Comparison of ENCODE assay signal across 16 cellular contexts in genomic region chr20:47558699-47559098, GRCh38. TPM values are rescaled to one million over a fixed set of nuclear protein-coding genes. Genes with fewer than 3 reads are reported as not detected.
DNase-seq lines count a peak whose midpoint lies in the region; ATAC-seq and TF ChIP-seq lines count a peak whose summit lies in the region.
"Had no signal": no experiment of that assay in that cellular context is flagged by ENCODE, and none has a peak within 500 bp of the region (broad histone marks: within the 10 kb centered on the region; RNA-seq: fewer than 3 reads in every experiment).

No MANE protein-coding gene starts in this region.

- TF ChIP-seq CTCF in fibroblast of the aortic adventitia (IDR thresholded peaks at IDR 0.05; ENCODE audit: insufficient read depth, low read length) (no peak), stomach (IDR thresholded peaks at IDR 0.05) (no peak), progenitor cell of endocrine pancreas (IDR thresholded peaks at IDR 0.05; ENCODE audit: unreplicated experiment) (no peak)

- H3K4me3 Mint-ChIP-seq in progenitor cell of endocrine pancreas (ENCODE audit: low read depth), result no peak overlapping the region
- H3K4me3 Mint-ChIP-seq: activated CD4-positive, alpha-beta memory T cell treated with anti-CD3 and anti-CD28 coated beads, Interleukin-2, amount 10 ng/mL, durations not matched to agents 7 days and 5 days had no signal

- peaks cover 6% of the 10 kb centered on the region for H3K36me3 Mint-ChIP-seq in progenitor cell of endocrine pancreas (ENCODE audit: insufficient read depth)

- 73 to 87% (median 82%) methylated on average over 2 of the region's 2 CpGs for WGBS in stomach, 5 donors

- H3K27ac ChIP-seq in Karpas-422 (ENCODE audit: low read length) (peak overlapping the region; percentile 66), stomach (peak overlapping the region in 4 of 5 donors; percentile 26 to 49 (median 42))
- H3K27ac ChIP-seq: brain microvascular endothelial cell, C4-2B, foreskin keratinocyte, parathyroid adenoma had no signal

- H4K20me1 ChIP-seq in Karpas-422 (ENCODE audit: insufficient read depth, low read depth, low read length), result no peaks in the 10 kb centered on the region

- DNase-seq in EH (ENCODE audit: low read depth) (peak; percentile 78), Karpas-422 (no peak), fibroblast of the aortic adventitia (ENCODE audit: low read depth) (peak; percentile 48), stomach (no peak), progenitor cell of endocrine pancreas (ENCODE audit: low spot score, unreplicated experiment) (no peak), H7 (no peak)
- DNase-seq: activated CD4-positive, alpha-beta memory T cell treated with anti-CD3 and anti-CD28 coated beads, Interleukin-2, amount 10 ng/mL, durations not matched to agents 7 days and 5 days; activated effector memory CD4-positive, alpha-beta T cell treated with anti-CD3 and anti-CD28 coated beads, Interleukin-2, amount 50 U/mL, for 16 hours; brain microvascular endothelial cell; EL; foreskin keratinocyte; NCI-H774; T1000 had no signal

- no peak for TF ChIP-seq EP300 in stomach (IDR thresholded peaks at IDR 0.05)

- no peak overlapping the region for H2AFZ ChIP-seq in Karpas-422 (ENCODE audit: low read length)
- H2AFZ ChIP-seq: parathyroid adenoma had no signal

- peaks cover 3% of the 10 kb centered on the region for H3K9me3 Mint-ChIP-seq in progenitor cell of endocrine pancreas (ENCODE audit: low read depth)
- H3K9me3 Mint-ChIP-seq: activated CD4-positive, alpha-beta memory T cell treated with anti-CD3 and anti-CD28 coated beads, Interleukin-2, amount 10 ng/mL, durations not matched to agents 7 days and 5 days had no signal

- peaks cover 87% of the 10 kb centered on the region for H3K79me2 ChIP-seq in Karpas-422 (ENCODE audit: low read length)

- H3K4me3 ChIP-seq in Karpas-422 (ENCODE audit: low read length) (no peak overlapping the region), fibroblast of the aortic adventitia (ENCODE audit: low read depth, low read length) (no peak overlapping the region), stomach (no peak overlapping the region), H7 (ENCODE audit: insufficient read depth, low read depth, low read length) (no peak overlapping the region)

- H3K36me3 ChIP-seq in Karpas-422 (ENCODE audit: insufficient read depth, low read length) (no peaks in the 10 kb centered on the region), stomach (no peaks in the 10 kb centered on the region), H7 (replicated peaks; ENCODE audit: control insufficient read depth, insufficient read depth, low read length) (no peaks in the 10 kb centered on the region)
- H3K36me3 ChIP-seq: brain microvascular endothelial cell had no signal

- peaks cover 8% of the 10 kb centered on the region for H3K4me1 Mint-ChIP-seq in progenitor cell of endocrine pancreas (ENCODE audit: low read depth)

- peak overlapping the region; percentile 15 for H3K4me2 ChIP-seq in Karpas-422 (ENCODE audit: low read depth, low read length, poor library complexity, severe bottlenecking)

- H3K27ac Mint-ChIP-seq in progenitor cell of endocrine pancreas, result no peak overlapping the region
- H3K27ac Mint-ChIP-seq: activated CD4-positive, alpha-beta memory T cell treated with anti-CD3 and anti-CD28 coated beads, Interleukin-2, amount 10 ng/mL, durations not matched to agents 7 days and 5 days had no signal

- H3K27me3 ChIP-seq in Karpas-422 (ENCODE audit: low read length) (no peaks in the 10 kb centered on the region), stomach (no peaks in the 10 kb centered on the region), H7 (ENCODE audit: control insufficient read depth, insufficient read depth, low read length) (no peaks in the 10 kb centered on the region)
- H3K27me3 ChIP-seq: brain microvascular endothelial cell, foreskin keratinocyte had no signal

- 0 out of 2 replicates have a peak overlapping the region, but pooled peaks have one; percentile 34 for H3K9ac ChIP-seq in Karpas-422 (ENCODE audit: low read length)
- H3K9ac ChIP-seq: parathyroid adenoma had no signal

- peaks cover 83% of the 10 kb centered on the region for H3K4me1 ChIP-seq in Karpas-422 (ENCODE audit: low read length)
- peaks cover 13 to 57% (median 33%) of the 10 kb centered on the region in 4 donors for H3K4me1 ChIP-seq in stomach

- no peaks in the 10 kb centered on the region for H3K9me2 ChIP-seq in Karpas-422 (replicated peaks; ENCODE audit: insufficient read depth, low read length)

- TF ChIP-seq POLR2A in stomach (IDR thresholded peaks at IDR 0.05), result no peak

- H3K9me3 ChIP-seq in Karpas-422 (ENCODE audit: low read length), result no peaks in the 10 kb centered on the region
- no peaks in the 10 kb centered on the region for H3K9me3 ChIP-seq in stomach

- no peak for ATAC-seq in GM18867 (IDR thresholded peaks at IDR 0.05; ENCODE audit: unreplicated experiment)
- ATAC-seq: foreskin keratinocyte had no signal

- intact Hi-C loops in stomach (cut with DNase I; ENCODE audit: low total_unique reads), result no loop called here

- H3K27me3 Mint-ChIP-seq in progenitor cell of endocrine pancreas, result no peaks in the 10 kb centered on the region
- H3K27me3 Mint-ChIP-seq: activated CD4-positive, alpha-beta memory T cell treated with anti-CD3 and anti-CD28 coated beads, Interleukin-2, amount 10 ng/mL, durations not matched to agents 7 days and 5 days had no signal

RNA-seq across cellular contexts. Expression of gene NCOA3, which starts 57.0 kb away (rescaled TPM):
- total RNA-seq in Karpas-422 (2014; rRNA removed; shearing (Covaris generic); ENCODE audit: low replicate concordance), result 67.2 and 90.0 TPM in 2 replicates
- total RNA-seq in fibroblast of the aortic adventitia (ENCODE audit: low replicate concordance) (29.8 and 53.3 TPM in 2 replicates), stomach (10 to 100 TPM in 4 of 5 donors, 1 to 10 TPM in 1; 8.7 to 60.8 (median 27.7) TPM), progenitor cell of endocrine pancreas (37.7 and 42.8 TPM in 2 replicates)
- 1 to 10 TPM; 4.1 to 8.2 (median 4.3) TPM for polyA plus RNA-seq in stomach
- total RNA-seq in H7 (2014; rRNA removed; shearing (Covaris generic)), result 10.1 and 12.8 TPM in 2 replicates

Comparison
In these comparisons a context has a peak if more than half of its experiments do, and no peak if none do; other contexts are left out.
1. DNase-seq: peak in EH (single experiment) and fibroblast of the aortic adventitia (single experiment); none in Karpas-422 (single experiment), stomach (single experiment), progenitor cell of endocrine pancreas (single experiment) and H7 (single experiment).